ENCODE assay signal across 1 cellular context in the genomic region with DNA sequence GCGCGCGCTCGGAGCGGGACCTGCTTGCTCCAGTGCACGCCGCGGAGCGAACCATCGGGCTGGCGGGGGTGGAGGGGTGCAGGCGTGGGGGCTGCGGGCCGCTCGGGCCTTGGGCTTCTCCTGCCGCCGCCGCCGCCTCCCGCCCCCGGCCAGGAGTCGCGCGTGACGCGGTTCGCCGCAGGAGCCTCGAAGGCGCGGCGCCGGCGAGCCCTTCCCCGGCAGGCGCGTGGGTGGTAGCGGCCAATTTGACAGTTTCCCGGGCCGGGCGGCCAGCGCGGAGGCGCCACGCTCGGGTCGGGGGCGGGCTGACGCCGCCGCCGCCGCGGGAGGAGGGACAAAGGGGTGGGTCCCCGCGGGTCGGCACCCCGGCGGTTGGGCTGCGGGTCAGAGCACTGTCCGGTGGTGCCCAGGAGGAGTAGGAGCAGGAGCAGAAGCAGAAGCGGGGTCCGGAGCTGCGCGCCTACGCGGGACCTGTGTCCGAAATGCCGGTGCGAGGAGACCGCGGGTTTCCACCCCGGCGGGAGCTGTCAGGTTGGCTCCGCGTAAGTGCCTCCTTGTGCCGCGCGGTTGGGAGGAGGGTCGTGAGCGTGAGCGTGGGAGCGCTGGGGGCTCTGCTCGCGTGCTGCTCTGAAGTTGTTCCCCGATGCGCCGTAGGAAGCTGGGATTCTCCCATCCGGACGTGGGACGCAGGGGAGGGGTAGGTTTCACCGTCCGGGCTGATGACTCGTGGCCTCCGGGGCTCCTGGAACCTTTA.
TF ChIP-seq lines count a peak whose summit lies in the region.

A gene (plus strand): TSS at position 387 of the 754 bp plus-strand sequence. CDS start 96 bp downstream, at position 483.

TF ChIP-seq in K562, 482 proteins besides CTCF, POLR2A, EP300 and RAD21 (continued from another document and continues in another):
- TF ChIP-seq, protein P1, sequence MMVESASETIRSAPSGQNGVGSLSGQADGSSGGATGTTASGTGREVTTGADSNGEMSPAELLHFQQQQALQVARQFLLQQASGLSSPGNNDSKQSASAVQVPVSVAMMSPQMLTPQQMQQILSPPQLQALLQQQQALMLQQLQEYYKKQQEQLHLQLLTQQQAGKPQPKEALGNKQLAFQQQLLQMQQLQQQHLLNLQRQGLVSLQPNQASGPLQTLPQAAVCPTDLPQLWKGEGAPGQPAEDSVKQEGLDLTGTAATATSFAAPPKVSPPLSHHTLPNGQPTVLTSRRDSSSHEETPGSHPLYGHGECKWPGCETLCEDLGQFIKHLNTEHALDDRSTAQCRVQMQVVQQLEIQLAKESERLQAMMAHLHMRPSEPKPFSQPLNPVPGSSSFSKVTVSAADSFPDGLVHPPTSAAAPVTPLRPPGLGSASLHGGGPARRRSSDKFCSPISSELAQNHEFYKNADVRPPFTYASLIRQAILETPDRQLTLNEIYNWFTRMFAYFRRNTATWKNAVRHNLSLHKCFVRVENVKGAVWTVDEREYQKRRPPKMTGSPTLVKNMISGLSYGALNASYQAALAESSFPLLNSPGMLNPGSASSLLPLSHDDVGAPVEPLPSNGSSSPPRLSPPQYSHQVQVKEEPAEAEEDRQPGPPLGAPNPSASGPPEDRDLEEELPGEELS (CRISPR knock-in tag; IDR thresholded peaks at IDR 0.05; ENCODE audit: borderline replicate concordance), result no peak
- TF ChIP-seq POLR3G (IDR thresholded peaks at IDR 0.05; ENCODE audit: extremely low read depth, insufficient read length, insufficient replicate concordance) (no peak), TGIF2 (CRISPR knock-in tag; IDR thresholded peaks at IDR 0.05) (0 out of 2 replicates have a peak, but pooled peaks have one; percentile 82), ZC3H4 (CRISPR knock-in tag; IDR thresholded peaks at IDR 0.05; ENCODE audit: borderline replicate concordance) (no peak), U2AF1 (optimal IDR thresholded peaks at IDR 0.05; ENCODE audit: low read depth, low read length) (peak; percentile 27), DDX20 (tag; IDR thresholded peaks at IDR 0.05; ENCODE audit: low read depth) (no peak), ZNF696 (CRISPR knock-in tag; conservative IDR thresholded peaks at IDR 0.05) (no peak), CXXC5 (CRISPR knock-in tag; IDR thresholded peaks at IDR 0.05) (peak; percentile 79), FOXP1 (CRISPR knock-in tag; IDR thresholded peaks at IDR 0.05) (no peak), ZBTB7A (IDR thresholded peaks at IDR 0.05; ENCODE audit: borderline replicate concordance, control insufficient read depth, low read depth, low read length) (peak; percentile 54; the same call in 1 of the 2 replicates), TFAM (CRISPR knock-in tag; conservative IDR thresholded peaks at IDR 0.05) (no peak), PTBP1 (IDR thresholded peaks at IDR 0.05; ENCODE audit: low read depth, low read length) (no peak), POLR2G (IDR thresholded peaks at IDR 0.05; ENCODE audit: low read depth, low read length) (peak; percentile 86), ZSCAN29 (IDR thresholded peaks at IDR 0.05) (no peak), TEAD4 (IDR thresholded peaks at IDR 0.05; ENCODE audit: low read length) (no peak), TEAD4 (CRISPR knock-in tag; IDR thresholded peaks at IDR 0.05; ENCODE audit: borderline replicate concordance) (no peak), RAD51 (IDR thresholded peaks at IDR 0.05; ENCODE audit: borderline replicate concordance, low read depth) (no peak), POLR2B (IDR thresholded peaks at IDR 0.05; ENCODE audit: low read depth, partially characterized antibody) (peak; percentile 23), MXI1 (IDR thresholded peaks at IDR 0.05; ENCODE audit: low read depth, low read length) (peak; percentile 9; the same call in 1 of the 2 replicates), KAT7 (CRISPR knock-in tag; IDR thresholded peaks at IDR 0.05; ENCODE audit: borderline replicate concordance) (0 out of 2 replicates have a peak, but pooled peaks have one; percentile 69), JUND (IDR thresholded peaks at IDR 0.05; ENCODE audit: borderline replicate concordance, low read depth, low read length) (peak; percentile 79), JUND (tag; IDR thresholded peaks at IDR 0.05; ENCODE audit: borderline replicate concordance, low read depth, low read length) (no peak), ZNF707 (CRISPR knock-in tag; conservative IDR thresholded peaks at IDR 0.05) (no peak), MTA3 (IDR thresholded peaks at IDR 0.05; ENCODE audit: borderline replicate concordance) (0 out of 2 replicates have a peak, but pooled peaks have one; percentile 25), MYC (IDR thresholded peaks at IDR 0.05; ENCODE audit: low read depth, low read length) (peak; percentile 41; the same call in 1 of the 2 replicates), MYC (CRISPR knock-in tag; IDR thresholded peaks at IDR 0.05; ENCODE audit: borderline replicate concordance, low read depth) (no peak), TAF9B (IDR thresholded peaks at IDR 0.05; ENCODE audit: partially characterized antibody) (no peak), KHSRP (IDR thresholded peaks at IDR 0.05) (no peak)
- TF ChIP-seq, protein P2, sequence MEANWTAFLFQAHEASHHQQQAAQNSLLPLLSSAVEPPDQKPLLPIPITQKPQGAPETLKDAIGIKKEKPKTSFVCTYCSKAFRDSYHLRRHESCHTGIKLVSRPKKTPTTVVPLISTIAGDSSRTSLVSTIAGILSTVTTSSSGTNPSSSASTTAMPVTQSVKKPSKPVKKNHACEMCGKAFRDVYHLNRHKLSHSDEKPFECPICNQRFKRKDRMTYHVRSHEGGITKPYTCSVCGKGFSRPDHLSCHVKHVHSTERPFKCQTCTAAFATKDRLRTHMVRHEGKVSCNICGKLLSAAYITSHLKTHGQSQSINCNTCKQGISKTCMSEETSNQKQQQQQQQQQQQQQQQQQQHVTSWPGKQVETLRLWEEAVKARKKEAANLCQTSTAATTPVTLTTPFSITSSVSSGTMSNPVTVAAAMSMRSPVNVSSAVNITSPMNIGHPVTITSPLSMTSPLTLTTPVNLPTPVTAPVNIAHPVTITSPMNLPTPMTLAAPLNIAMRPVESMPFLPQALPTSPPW (CRISPR knock-in tag; IDR thresholded peaks at IDR 0.05), result peak; percentile 63
- TF ChIP-seq, protein P3, sequence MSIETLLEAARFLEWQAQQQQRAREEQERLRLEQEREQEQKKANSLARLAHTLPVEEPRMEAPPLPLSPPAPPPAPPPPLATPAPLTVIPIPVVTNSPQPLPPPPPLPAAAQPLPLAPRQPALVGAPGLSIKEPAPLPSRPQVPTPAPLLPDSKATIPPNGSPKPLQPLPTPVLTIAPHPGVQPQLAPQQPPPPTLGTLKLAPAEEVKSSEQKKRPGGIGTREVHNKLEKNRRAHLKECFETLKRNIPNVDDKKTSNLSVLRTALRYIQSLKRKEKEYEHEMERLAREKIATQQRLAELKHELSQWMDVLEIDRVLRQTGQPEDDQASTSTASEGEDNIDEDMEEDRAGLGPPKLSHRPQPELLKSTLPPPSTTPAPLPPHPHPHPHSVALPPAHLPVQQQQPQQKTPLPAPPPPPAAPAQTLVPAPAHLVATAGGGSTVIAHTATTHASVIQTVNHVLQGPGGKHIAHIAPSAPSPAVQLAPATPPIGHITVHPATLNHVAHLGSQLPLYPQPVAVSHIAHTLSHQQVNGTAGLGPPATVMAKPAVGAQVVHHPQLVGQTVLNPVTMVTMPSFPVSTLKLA (conservative IDR thresholded peaks at IDR 0.05), result peak; percentile 37 to 76
- TF ChIP-seq, protein P4, sequence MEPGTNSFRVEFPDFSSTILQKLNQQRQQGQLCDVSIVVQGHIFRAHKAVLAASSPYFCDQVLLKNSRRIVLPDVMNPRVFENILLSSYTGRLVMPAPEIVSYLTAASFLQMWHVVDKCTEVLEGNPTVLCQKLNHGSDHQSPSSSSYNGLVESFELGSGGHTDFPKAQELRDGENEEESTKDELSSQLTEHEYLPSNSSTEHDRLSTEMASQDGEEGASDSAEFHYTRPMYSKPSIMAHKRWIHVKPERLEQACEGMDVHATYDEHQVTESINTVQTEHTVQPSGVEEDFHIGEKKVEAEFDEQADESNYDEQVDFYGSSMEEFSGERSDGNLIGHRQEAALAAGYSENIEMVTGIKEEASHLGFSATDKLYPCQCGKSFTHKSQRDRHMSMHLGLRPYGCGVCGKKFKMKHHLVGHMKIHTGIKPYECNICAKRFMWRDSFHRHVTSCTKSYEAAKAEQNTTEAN (CRISPR knock-in tag; IDR thresholded peaks at IDR 0.05), result no peak
- TF ChIP-seq, protein P5, sequence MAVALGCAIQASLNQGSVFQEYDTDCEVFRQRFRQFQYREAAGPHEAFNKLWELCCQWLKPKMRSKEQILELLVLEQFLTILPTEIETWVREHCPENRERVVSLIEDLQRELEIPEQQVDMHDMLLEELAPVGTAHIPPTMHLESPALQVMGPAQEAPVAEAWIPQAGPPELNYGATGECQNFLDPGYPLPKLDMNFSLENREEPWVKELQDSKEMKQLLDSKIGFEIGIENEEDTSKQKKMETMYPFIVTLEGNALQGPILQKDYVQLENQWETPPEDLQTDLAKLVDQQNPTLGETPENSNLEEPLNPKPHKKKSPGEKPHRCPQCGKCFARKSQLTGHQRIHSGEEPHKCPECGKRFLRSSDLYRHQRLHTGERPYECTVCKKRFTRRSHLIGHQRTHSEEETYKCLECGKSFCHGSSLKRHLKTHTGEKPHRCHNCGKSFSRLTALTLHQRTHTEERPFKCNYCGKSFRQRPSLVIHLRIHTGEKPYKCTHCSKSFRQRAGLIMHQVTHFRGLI (CRISPR knock-in tag; IDR thresholded peaks at IDR 0.05), result no peak
- TF ChIP-seq, protein P6, sequence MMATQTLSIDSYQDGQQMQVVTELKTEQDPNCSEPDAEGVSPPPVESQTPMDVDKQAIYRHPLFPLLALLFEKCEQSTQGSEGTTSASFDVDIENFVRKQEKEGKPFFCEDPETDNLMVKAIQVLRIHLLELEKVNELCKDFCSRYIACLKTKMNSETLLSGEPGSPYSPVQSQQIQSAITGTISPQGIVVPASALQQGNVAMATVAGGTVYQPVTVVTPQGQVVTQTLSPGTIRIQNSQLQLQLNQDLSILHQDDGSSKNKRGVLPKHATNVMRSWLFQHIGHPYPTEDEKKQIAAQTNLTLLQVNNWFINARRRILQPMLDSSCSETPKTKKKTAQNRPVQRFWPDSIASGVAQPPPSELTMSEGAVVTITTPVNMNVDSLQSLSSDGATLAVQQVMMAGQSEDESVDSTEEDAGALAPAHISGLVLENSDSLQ (IDR thresholded peaks at IDR 0.05), result no peak
- TF ChIP-seq, protein P7, sequence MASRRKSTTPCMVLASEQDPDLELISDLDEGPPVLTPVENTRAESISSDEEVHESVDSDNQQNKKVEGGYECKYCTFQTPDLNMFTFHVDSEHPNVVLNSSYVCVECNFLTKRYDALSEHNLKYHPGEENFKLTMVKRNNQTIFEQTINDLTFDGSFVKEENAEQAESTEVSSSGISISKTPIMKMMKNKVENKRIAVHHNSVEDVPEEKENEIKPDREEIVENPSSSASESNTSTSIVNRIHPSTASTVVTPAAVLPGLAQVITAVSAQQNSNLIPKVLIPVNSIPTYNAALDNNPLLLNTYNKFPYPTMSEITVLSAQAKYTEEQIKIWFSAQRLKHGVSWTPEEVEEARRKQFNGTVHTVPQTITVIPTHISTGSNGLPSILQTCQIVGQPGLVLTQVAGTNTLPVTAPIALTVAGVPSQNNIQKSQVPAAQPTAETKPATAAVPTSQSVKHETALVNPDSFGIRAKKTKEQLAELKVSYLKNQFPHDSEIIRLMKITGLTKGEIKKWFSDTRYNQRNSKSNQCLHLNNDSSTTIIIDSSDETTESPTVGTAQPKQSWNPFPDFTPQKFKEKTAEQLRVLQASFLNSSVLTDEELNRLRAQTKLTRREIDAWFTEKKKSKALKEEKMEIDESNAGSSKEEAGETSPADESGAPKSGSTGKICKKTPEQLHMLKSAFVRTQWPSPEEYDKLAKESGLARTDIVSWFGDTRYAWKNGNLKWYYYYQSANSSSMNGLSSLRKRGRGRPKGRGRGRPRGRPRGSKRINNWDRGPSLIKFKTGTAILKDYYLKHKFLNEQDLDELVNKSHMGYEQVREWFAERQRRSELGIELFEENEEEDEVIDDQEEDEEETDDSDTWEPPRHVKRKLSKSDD (conservative IDR thresholded peaks at IDR 0.05; ENCODE audit: low read length), result no peak
- TF ChIP-seq, protein P8, sequence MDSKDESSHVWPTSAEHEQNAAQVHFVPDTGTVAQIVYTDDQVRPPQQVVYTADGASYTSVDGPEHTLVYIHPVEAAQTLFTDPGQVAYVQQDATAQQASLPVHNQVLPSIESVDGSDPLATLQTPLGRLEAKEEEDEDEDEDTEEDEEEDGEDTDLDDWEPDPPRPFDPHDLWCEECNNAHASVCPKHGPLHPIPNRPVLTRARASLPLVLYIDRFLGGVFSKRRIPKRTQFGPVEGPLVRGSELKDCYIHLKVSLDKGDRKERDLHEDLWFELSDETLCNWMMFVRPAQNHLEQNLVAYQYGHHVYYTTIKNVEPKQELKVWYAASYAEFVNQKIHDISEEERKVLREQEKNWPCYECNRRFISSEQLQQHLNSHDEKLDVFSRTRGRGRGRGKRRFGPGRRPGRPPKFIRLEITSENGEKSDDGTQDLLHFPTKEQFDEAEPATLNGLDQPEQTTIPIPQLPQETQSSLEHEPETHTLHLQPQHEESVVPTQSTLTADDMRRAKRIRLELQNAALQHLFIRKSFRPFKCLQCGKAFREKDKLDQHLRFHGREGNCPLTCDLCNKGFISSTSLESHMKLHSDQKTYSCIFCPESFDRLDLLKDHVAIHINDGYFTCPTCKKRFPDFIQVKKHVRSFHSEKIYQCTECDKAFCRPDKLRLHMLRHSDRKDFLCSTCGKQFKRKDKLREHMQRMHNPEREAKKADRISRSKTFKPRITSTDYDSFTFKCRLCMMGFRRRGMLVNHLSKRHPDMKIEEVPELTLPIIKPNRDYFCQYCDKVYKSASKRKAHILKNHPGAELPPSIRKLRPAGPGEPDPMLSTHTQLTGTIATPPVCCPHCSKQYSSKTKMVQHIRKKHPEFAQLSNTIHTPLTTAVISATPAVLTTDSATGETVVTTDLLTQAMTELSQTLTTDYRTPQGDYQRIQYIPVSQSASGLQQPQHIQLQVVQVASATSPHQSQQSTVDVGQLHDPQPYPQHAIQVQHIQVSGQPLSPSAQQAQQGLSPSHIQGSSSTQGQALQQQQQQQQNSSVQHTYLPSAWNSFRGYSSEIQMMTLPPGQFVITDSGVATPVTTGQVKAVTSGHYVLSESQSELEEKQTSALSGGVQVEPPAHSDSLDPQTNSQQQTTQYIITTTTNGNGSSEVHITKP (IDR thresholded peaks at IDR 0.05; ENCODE audit: partially characterized antibody), result peak; percentile 96
- TF ChIP-seq, protein P9, sequence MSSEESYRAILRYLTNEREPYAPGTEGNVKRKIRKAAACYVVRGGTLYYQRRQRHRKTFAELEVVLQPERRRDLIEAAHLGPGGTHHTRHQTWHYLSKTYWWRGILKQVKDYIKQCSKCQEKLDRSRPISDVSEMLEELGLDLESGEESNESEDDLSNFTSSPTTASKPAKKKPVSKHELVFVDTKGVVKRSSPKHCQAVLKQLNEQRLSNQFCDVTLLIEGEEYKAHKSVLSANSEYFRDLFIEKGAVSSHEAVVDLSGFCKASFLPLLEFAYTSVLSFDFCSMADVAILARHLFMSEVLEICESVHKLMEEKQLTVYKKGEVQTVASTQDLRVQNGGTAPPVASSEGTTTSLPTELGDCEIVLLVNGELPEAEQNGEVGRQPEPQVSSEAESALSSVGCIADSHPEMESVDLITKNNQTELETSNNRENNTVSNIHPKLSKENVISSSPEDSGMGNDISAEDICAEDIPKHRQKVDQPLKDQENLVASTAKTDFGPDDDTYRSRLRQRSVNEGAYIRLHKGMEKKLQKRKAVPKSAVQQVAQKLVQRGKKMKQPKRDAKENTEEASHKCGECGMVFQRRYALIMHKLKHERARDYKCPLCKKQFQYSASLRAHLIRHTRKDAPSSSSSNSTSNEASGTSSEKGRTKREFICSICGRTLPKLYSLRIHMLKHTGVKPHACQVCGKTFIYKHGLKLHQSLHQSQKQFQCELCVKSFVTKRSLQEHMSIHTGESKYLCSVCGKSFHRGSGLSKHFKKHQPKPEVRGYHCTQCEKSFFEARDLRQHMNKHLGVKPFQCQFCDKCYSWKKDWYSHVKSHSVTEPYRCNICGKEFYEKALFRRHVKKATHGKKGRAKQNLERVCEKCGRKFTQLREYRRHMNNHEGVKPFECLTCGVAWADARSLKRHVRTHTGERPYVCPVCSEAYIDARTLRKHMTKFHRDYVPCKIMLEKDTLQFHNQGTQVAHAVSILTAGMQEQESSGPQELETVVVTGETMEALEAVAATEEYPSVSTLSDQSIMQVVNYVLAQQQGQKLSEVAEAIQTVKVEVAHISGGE (CRISPR knock-in tag; IDR thresholded peaks at IDR 0.05), result 0 out of 6 replicates have a peak, but pooled peaks of 1 of the 3 experiments have one; percentile 38
